In genomic region chr4:145179861-145180297, GRCh38 we compare ENCODE assay signal across 8 cellular contexts. TPM values are rescaled to one million over a fixed set of nuclear protein-coding genes. Genes with fewer than 3 reads are reported as not detected.
A peak's percentile ranks its signal among the peaks of the same experiment; 100 is the strongest.
DNase-seq lines count a peak whose midpoint lies in the region; ATAC-seq and TF ChIP-seq lines count a peak whose summit lies in the region.
"Not testable (repeated sequence)": the region's sequence is repeated elsewhere in the genome, so short reads cannot be mapped to it uniquely, and the experiment has no call there.

No MANE protein-coding gene starts in this region.

- POLR2A ChIA-PET in PC-3 (lab: Charles Lee; ENCODE audit: unreplicated experiment) = not testable (repeated sequence)
- POLR2A ChIA-PET in activated naive CD8-positive, alpha-beta T cell treated with anti-CD3 and anti-CD28 coated beads, Interleukin-2, amount 10 ng/mL, durations not matched to agents 7 days and 5 days (lab: Charles Lee) = interaction anchor here (2.7 to 3.9 kb wide), 2 partner anchors 81 to 439 kb away, joined by 12 to 42 read pairs; partner anchors contain the start of genes ABCE1, ANAPC10 and MMAA

- H3K4me3 ChIP-seq in PC-3 (ENCODE audit: low read length) = peak overlapping the region; percentile 87
- H3K4me3 ChIP-seq in fibroblast of lung (replicated peaks in 1 of 4; ENCODE audit: control extremely low read depth in 1 of 4, insufficient read depth in 1 of 4, low read depth in 3 of 4, low read length in 4 of 4) = peak overlapping the region; percentile 50 to 92 (median 80)
- H3K4me3 ChIP-seq in mononuclear cell (ENCODE audit: low read length) = peak overlapping the region; percentile 80
- H3K4me3 ChIP-seq in stomach = peak overlapping the region; percentile 65 to 78 (median 75)

- not testable (repeated sequence) for H3K36me3 ChIP-seq in PC-3 (ENCODE audit: low read depth, low read length); fibroblast of lung (ENCODE audit: control insufficient read depth, insufficient read depth, low read length); stomach

- H2AFZ ChIP-seq in PC-3 (ENCODE audit: low read length) = peak overlapping the region; percentile 74
- peak overlapping the region; percentile 34 for H2AFZ ChIP-seq in fibroblast of lung (ENCODE audit: low read length)

- H3K27ac ChIP-seq in PC-3 (ENCODE audit: low read length) (peak overlapping the region; percentile 78), fibroblast of lung (ENCODE audit: insufficient read depth, low read length) (peak overlapping the region; percentile 88), stomach (peak overlapping the region; percentile 92 to 99 (median 99))

- ATAC-seq in HG03354 (IDR thresholded peaks at IDR 0.05; ENCODE audit: poor library complexity, severe bottlenecking, unreplicated experiment) (peak; percentile 33), PC-3 (peak; percentile 15)
- peak; percentile 34 for ATAC-seq in activated naive CD8-positive, alpha-beta T cell treated with anti-CD3 and anti-CD28 coated beads, Interleukin-2, amount 10 ng/mL, durations not matched to agents 7 days and 5 days (ENCODE audit: low read depth)

- H3K79me2 ChIP-seq in PC-3 (ENCODE audit: low read length) (peaks cover 47% of the 10 kb centered on the region), fibroblast of lung (ENCODE audit: control insufficient read depth, insufficient read depth, low read length) (peaks cover 46% of the 10 kb centered on the region)

- not testable (repeated sequence) for H3K9me3 ChIP-seq in PC-3 (ENCODE audit: low read length); fibroblast of lung (ENCODE audit: control insufficient read depth, insufficient read depth, low read depth, low read length); mononuclear cell (ENCODE audit: low read depth, low read length); stomach

- CTCF ChIA-PET in PC-3 (lab: Charles Lee) = not testable (repeated sequence)

- not testable (repeated sequence) for BruUV-seq in PC-3 (replicated peaks; lab: Mats Ljungman, UMichigan)

- H3K36me3 Mint-ChIP-seq in activated naive CD8-positive, alpha-beta T cell treated with anti-CD3 and anti-CD28 coated beads, Interleukin-2, amount 10 ng/mL, durations not matched to agents 7 days and 5 days = not testable (repeated sequence)

- H3K4me1 ChIP-seq in PC-3 (ENCODE audit: insufficient read depth, low read length) (peaks cover 21% of the 10 kb centered on the region), mononuclear cell (ENCODE audit: insufficient read depth, low read length) (peaks cover 46% of the 10 kb centered on the region), stomach (peaks cover 21 to 49% (median 39%) of the 10 kb centered on the region in 4 donors)
- not testable (repeated sequence) for H3K4me1 ChIP-seq in fibroblast of lung (ENCODE audit: control insufficient read depth, extremely low read depth, insufficient read depth, low read length)

- TF ChIP-seq EP300 in stomach (IDR thresholded peaks at IDR 0.05) = not testable (repeated sequence)

- 0 to 3% (median 0%) methylated on average over 8 to 57 of the region's 57 CpGs for WGBS in stomach, 5 donors

- H3K9me3 Mint-ChIP-seq in activated naive CD8-positive, alpha-beta T cell treated with anti-CD3 and anti-CD28 coated beads, Interleukin-2, amount 10 ng/mL, durations not matched to agents 7 days and 5 days = not testable (repeated sequence)

- peaks cover 27% of the 10 kb centered on the region for H4K20me1 ChIP-seq in PC-3 (ENCODE audit: low read length)
- H4K20me1 ChIP-seq in fibroblast of lung (ENCODE audit: control insufficient read depth, extremely low read depth, insufficient read depth, low read length) = not testable (repeated sequence)

- DNase-seq in D341Med (ENCODE audit: low spot score) (peak; percentile 48), GM20000 (ENCODE audit: low spot score) (peak; percentile 29), PC-3 (peak; percentile 25), fibroblast of lung (ENCODE audit: low read depth in 2 of 2) (peak; percentile 41 to 46), stomach (peak; percentile 33)
- DNase-seq in activated naive CD8-positive, alpha-beta T cell treated with anti-CD3 and anti-CD28 coated beads, Interleukin-2, amount 10 ng/mL, durations not matched to agents 7 days and 5 days = peak; percentile 77

- not testable (repeated sequence) for H3K27me3 ChIP-seq in PC-3 (ENCODE audit: low read length); fibroblast of lung (ENCODE audit: control insufficient read depth, insufficient read depth, low read length); mononuclear cell (ENCODE audit: insufficient read depth, low read length); stomach

- intact Hi-C loops in PC-3 (cut with micrococcal nuclease) = loop anchor here (2.0 to 10.0 kb wide), 5 partner anchors 15 to 757 kb away; partner anchors contain the start of genes ABCE1, ANAPC10, MMAA and ZNF827
- intact Hi-C loops in stomach (cut with DNase I; ENCODE audit: low total_unique reads) = not testable (repeated sequence)

- TF ChIP-seq CTCF in GM20000 (IDR thresholded peaks at IDR 0.05; ENCODE audit: extremely low read depth, missing control alignments); PC-3 (conservative IDR thresholded peaks at IDR 0.05; ENCODE audit: low read depth, low read length); fibroblast of lung (conservative IDR thresholded peaks at IDR 0.05 in 1 of 2, IDR thresholded peaks at IDR 0.05 in 1 of 2; ENCODE audit: low read depth in 1 of 2, low read length in 2 of 2); stomach (IDR thresholded peaks at IDR 0.05): not testable (repeated sequence)

- not testable (repeated sequence) for TF ChIP-seq POLR2A in stomach (IDR thresholded peaks at IDR 0.05)

- not testable (repeated sequence) for H3K9me2 ChIP-seq in PC-3 (replicated peaks; ENCODE audit: low read length)

- H3K4me2 ChIP-seq in PC-3 (ENCODE audit: low read length) (peak overlapping the region; percentile 88), fibroblast of lung (ENCODE audit: extremely low read depth, insufficient read depth, low read length) (peak overlapping the region; percentile 5)

- not testable (repeated sequence) for H3F3A ChIP-seq in PC-3 (ENCODE audit: low read length, unreplicated experiment)

- peak overlapping the region; percentile 97 for H3K27ac Mint-ChIP-seq in activated naive CD8-positive, alpha-beta T cell treated with anti-CD3 and anti-CD28 coated beads, Interleukin-2, amount 10 ng/mL, durations not matched to agents 7 days and 5 days

- not testable (repeated sequence) for H3K27me3 Mint-ChIP-seq in activated naive CD8-positive, alpha-beta T cell treated with anti-CD3 and anti-CD28 coated beads, Interleukin-2, amount 10 ng/mL, durations not matched to agents 7 days and 5 days

- H3K4me3 Mint-ChIP-seq in activated naive CD8-positive, alpha-beta T cell treated with anti-CD3 and anti-CD28 coated beads, Interleukin-2, amount 10 ng/mL, durations not matched to agents 7 days and 5 days = peak overlapping the region; percentile 96

- H3K4me1 Mint-ChIP-seq in activated naive CD8-positive, alpha-beta T cell treated with anti-CD3 and anti-CD28 coated beads, Interleukin-2, amount 10 ng/mL, durations not matched to agents 7 days and 5 days = peaks cover 17% of the 10 kb centered on the region

- H3K9ac ChIP-seq in PC-3 (ENCODE audit: low read length) (peak overlapping the region; percentile 92), fibroblast of lung (ENCODE audit: insufficient read depth, low read length) (peak overlapping the region; percentile 91)

RNA-seq across cellular contexts. Expression of gene OTUD4, which starts 0.5 kb away (rescaled TPM):
- 13.6 and 20.6 TPM in 2 replicates for total RNA-seq in PC-3 (2014; rRNA removed)
- 10 to 100 TPM; 43.4 to 43.9 TPM for total RNA-seq in activated naive CD8-positive, alpha-beta T cell treated with anti-CD3 and anti-CD28 coated beads, Interleukin-2, amount 10 ng/mL, durations not matched to agents 7 days and 5 days
- total RNA-seq in fibroblast of lung = 20.0 and 21.3 TPM in 2 replicates
- polyA plus RNA-seq in fibroblast of lung = 25.4 and 25.7 TPM in 2 replicates
- 12.4 and 14.7 TPM in 2 replicates for polyA plus RNA-seq in fibroblast of lung (2012)
- polyA minus RNA-seq in fibroblast of lung (ENCODE audit: low replicate concordance) = 16.6 and 18.3 TPM in 2 replicates
- total RNA-seq in mononuclear cell = 77.1 TPM
- total RNA-seq in stomach = 10 to 100 TPM in 4 of 5 donors, 1 to 10 TPM in 1; 6.4 to 53.8 (median 39.7) TPM
- polyA plus RNA-seq in stomach = 1 to 10 TPM; 5.2 to 7.3 (median 5.2) TPM

Comparison
In these comparisons a context has a peak if more than half of its experiments do, and no peak if none do; other contexts are left out.
1. Peak in every context shown above with its lines: DNase-seq, ATAC-seq, H3K4me3 ChIP-seq and H3K27ac ChIP-seq.
2. DNase-seq: peak in every context shown above with its lines; median percentile 77 in activated naive CD8-positive, alpha-beta T cell treated with anti-CD3 and anti-CD28 coated beads, Interleukin-2, amount 10 ng/mL, durations not matched to agents 7 days and 5 days; 48 in D341Med; 44 in fibroblast of lung; 33 in stomach; 29 in GM20000; 25 in PC-3.